In the genomic region with DNA sequence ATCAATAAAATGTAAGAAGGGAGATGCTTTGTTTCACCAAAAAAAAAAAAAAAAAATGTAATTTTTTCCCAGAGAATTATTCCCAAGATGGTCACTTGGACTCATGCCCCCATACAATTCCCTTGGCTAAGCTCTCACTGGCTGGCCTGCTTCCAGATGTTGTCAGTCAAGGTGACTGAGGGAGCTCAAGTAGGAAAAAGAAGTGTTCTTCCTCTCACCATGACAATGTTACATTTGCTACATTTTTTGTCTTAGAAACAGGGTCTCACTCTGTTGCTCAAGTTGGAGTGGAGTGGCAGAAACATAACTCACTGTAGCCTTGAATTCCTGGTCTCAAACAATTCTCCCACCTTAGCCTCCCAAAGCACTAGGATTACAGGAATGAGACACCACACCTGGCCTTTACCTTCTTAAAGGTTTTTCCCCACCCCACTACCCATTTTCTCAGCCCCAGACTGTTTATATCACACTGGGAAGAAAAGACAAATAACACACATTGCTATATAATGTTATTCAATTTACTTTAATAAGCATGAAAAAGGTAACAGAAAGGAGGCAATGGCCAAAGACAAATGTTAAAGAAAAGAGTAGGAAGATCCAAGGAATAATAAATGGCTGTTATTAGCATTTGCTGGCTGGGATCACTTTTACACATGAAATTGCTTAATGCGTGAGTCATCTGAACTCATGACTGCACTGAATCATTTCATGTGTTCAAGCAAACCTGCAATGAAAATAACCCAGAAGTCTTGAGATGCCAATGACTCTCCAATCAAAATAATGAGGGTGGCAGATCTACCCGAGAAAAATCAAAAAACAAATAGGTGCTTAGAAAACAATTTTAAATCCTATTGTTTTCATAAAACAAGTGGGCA, we compare ENCODE assay signal across 9 cellular contexts. TPM values are rescaled to one million over a fixed set of nuclear protein-coding genes. Genes with fewer than 3 reads are reported as not detected.
DNase-seq lines count a peak whose midpoint lies in the region; ATAC-seq and TF ChIP-seq lines count a peak whose summit lies in the region.
"Had no signal": no experiment of that assay in that cellular context is flagged by ENCODE, and none has a peak within 500 bp of the region (broad histone marks: within the 10 kb centered on the region; RNA-seq: fewer than 3 reads in every experiment).

No MANE protein-coding gene starts in this region.

- DNase-seq in AG04450 (ENCODE audit: low read depth, low spot score) (peak; percentile 81), LHCN-M2 (ENCODE audit: low read depth) (peak; percentile 96), mucosa of descending colon (peak in 1 of 3 donors; percentile 8), GM19240 (ENCODE audit: insufficient read length, low spot score) (no peak)
- DNase-seq: NCI-H524 treated with DMSO at 0.1 percent for 48 hours had no signal

- peak overlapping the region; percentile 75 for H3K27ac Mint-ChIP-seq in dendritic cell treated with granulocyte-macrophage colony-stimulating factor and Interleukin-4, amounts not matched to agents 40 ng/mL and 50 ng/mL, for 4 days
- no peak overlapping the region for H3K27ac Mint-ChIP-seq in stimulated activated memory B cell treated with anti-CD40 and anti-IgM and Interleukin-4, amounts not matched to agents 10 μg/mL and 1 μg/mL and 100 μg/mL, for 72 hours

- no peaks in the 10 kb centered on the region for H3K9me3 Mint-ChIP-seq in dendritic cell treated with granulocyte-macrophage colony-stimulating factor and Interleukin-4, amounts not matched to agents 40 ng/mL and 50 ng/mL, for 4 days
- no peaks in the 10 kb centered on the region for H3K9me3 Mint-ChIP-seq in stimulated activated memory B cell treated with anti-CD40 and anti-IgM and Interleukin-4, amounts not matched to agents 10 μg/mL and 1 μg/mL and 100 μg/mL, for 72 hours

- CTCF ChIA-PET in AG04450 (lab: Charles Lee): interaction anchor here (0.6 kb wide), 1 partner anchor 24 kb away, joined by 3 read pairs; no protein-coding TSS in a partner anchor

- no peaks in the 10 kb centered on the region for H3K36me3 ChIP-seq in mucosa of descending colon (ENCODE audit: low read depth)

- H3K27me3 Mint-ChIP-seq in dendritic cell treated with granulocyte-macrophage colony-stimulating factor and Interleukin-4, amounts not matched to agents 40 ng/mL and 50 ng/mL, for 4 days: no peaks in the 10 kb centered on the region
- no peaks in the 10 kb centered on the region for H3K27me3 Mint-ChIP-seq in stimulated activated memory B cell treated with anti-CD40 and anti-IgM and Interleukin-4, amounts not matched to agents 10 μg/mL and 1 μg/mL and 100 μg/mL, for 72 hours

- no peaks in the 10 kb centered on the region for H3K27me3 ChIP-seq in AG04450 (ENCODE audit: control insufficient read depth, insufficient read depth, low read length)

- H3K27ac ChIP-seq in AG04450 (ENCODE audit: low read depth, low read length): peak overlapping the region; percentile 85

- no peaks in the 10 kb centered on the region for H3K4me1 ChIP-seq in mucosa of descending colon (ENCODE audit: low read depth)

- POLR2A ChIA-PET in AG04450 (lab: Yijun Ruan, JAX): no interaction called here

- intact Hi-C loops in dendritic cell treated with granulocyte-macrophage colony-stimulating factor and Interleukin-4, amounts not matched to agents 40 ng/mL and 50 ng/mL, for 4 days (cut with micrococcal nuclease): no loop called here
- intact Hi-C loops in mucosa of descending colon (cut with DNase I, micrococcal nuclease): no loop called here

- ATAC-seq in mucosa of descending colon: peak; percentile 44
- ATAC-seq in HG03139 (IDR thresholded peaks at IDR 0.05; ENCODE audit: unreplicated experiment): no peak
- ATAC-seq in GM21825 (IDR thresholded peaks at IDR 0.05; ENCODE audit: unreplicated experiment): no peak
- no peak for ATAC-seq in stimulated activated memory B cell treated with anti-CD40 and anti-IgM and Interleukin-4, amounts not matched to agents 10 μg/mL and 1 μg/mL and 100 μg/mL, for 72 hours

- peaks cover 7% of the 10 kb centered on the region for H3K36me3 Mint-ChIP-seq in dendritic cell treated with granulocyte-macrophage colony-stimulating factor and Interleukin-4, amounts not matched to agents 40 ng/mL and 50 ng/mL, for 4 days (ENCODE audit: low read depth)
- peaks cover 7% of the 10 kb centered on the region for H3K36me3 Mint-ChIP-seq in stimulated activated memory B cell treated with anti-CD40 and anti-IgM and Interleukin-4, amounts not matched to agents 10 μg/mL and 1 μg/mL and 100 μg/mL, for 72 hours

- no peak for TF ChIP-seq CTCF in AG04450 (IDR thresholded peaks at IDR 0.05; ENCODE audit: low read depth, low read length)
- no peak for TF ChIP-seq CTCF in mucosa of descending colon (IDR thresholded peaks at IDR 0.05)

- H3K4me1 Mint-ChIP-seq in dendritic cell treated with granulocyte-macrophage colony-stimulating factor and Interleukin-4, amounts not matched to agents 40 ng/mL and 50 ng/mL, for 4 days (ENCODE audit: low read depth): peaks cover 25% of the 10 kb centered on the region
- no peaks in the 10 kb centered on the region for H3K4me1 Mint-ChIP-seq in stimulated activated memory B cell treated with anti-CD40 and anti-IgM and Interleukin-4, amounts not matched to agents 10 μg/mL and 1 μg/mL and 100 μg/mL, for 72 hours

- no peaks in the 10 kb centered on the region for H3K9me3 ChIP-seq in AG04450 (ENCODE audit: control insufficient read depth, insufficient read depth, low read length)
- no peaks in the 10 kb centered on the region for H3K9me3 ChIP-seq in mucosa of descending colon

- H3K4me3 ChIP-seq in AG04450 (ENCODE audit: low read depth, low read length) (no peak overlapping the region), mucosa of descending colon (no peak overlapping the region)

- H3K4me3 Mint-ChIP-seq in dendritic cell treated with granulocyte-macrophage colony-stimulating factor and Interleukin-4, amounts not matched to agents 40 ng/mL and 50 ng/mL, for 4 days: no peak overlapping the region
- no peak overlapping the region for H3K4me3 Mint-ChIP-seq in stimulated activated memory B cell treated with anti-CD40 and anti-IgM and Interleukin-4, amounts not matched to agents 10 μg/mL and 1 μg/mL and 100 μg/mL, for 72 hours

RNA-seq across cellular contexts. Expression of a gene that starts 45.2 kb away (rescaled TPM):
- 50.6 and 53.0 TPM in 2 replicates for polyA plus RNA-seq in AG04450 (2011; rRNA removed)
- 49.6 and 58.3 TPM in 2 replicates for polyA minus RNA-seq in AG04450 (2011; rRNA and poly(A)+ RNA removed)
- total RNA-seq in LHCN-M2 (2014; rRNA removed) (19.7 and 30.3 TPM in 2 replicates), mucosa of descending colon (10 to 100 TPM; 14.7 to 38.4 (median 15.8) TPM)
- polyA plus RNA-seq in LHCN-M2 (2012): 21.5 TPM
